Comparison of ENCODE assay signal across 1 cellular context in the genomic region with DNA sequence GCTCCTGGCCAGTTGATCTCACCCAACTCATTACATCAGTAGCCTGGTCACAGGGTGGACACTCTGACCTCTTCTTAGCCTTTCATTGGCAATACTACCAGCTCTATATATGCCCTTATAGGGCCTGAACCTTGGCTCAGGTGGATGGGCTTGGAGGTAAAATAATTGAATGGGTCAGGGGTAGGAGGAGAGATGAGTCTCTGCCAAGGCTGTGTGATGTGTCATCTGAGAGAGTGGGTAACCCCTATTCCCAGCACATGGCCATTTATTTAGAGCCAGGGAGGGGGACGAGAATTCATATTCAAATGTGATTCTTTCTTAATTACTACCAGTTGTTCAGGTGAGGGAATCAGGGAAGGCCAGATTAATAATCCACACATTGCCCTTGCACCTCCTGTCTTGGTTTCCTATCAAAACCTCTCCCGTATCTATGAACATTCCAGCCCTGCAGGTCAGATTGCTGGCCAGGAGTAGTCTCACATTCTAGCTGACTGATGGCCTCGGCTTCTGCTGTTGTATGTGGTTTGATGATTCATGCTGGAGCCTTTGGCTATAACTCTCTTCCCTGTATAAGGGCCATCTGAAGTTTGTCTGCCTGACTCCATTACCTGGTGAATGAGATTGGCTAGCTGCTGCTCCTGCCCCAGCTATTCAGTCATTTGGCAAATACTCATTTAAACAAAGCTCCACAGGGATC.
TF ChIP-seq lines count a peak whose summit lies in the region.

No MANE protein-coding gene starts in this region.

TF ChIP-seq in A549, 52 proteins besides CTCF, POLR2A, EP300 and RAD21:
- TF ChIP-seq RFX5 (IDR thresholded peaks at IDR 0.05) (no peak), KDM1A (IDR thresholded peaks at IDR 0.05; ENCODE audit: low read depth) (no peak), MYC (IDR thresholded peaks at IDR 0.05; ENCODE audit: borderline replicate concordance, low read length) (no peak), BHLHE40 (IDR thresholded peaks at IDR 0.05; ENCODE audit: low read depth, low read length) (no peak), MAZ (IDR thresholded peaks at IDR 0.05; ENCODE audit: borderline replicate concordance, low read depth, low read length) (no peak), HOXB13 (CRISPR knock-in tag; IDR thresholded peaks at IDR 0.05; ENCODE audit: low read depth) (no peak), RCOR1 (IDR thresholded peaks at IDR 0.05; ENCODE audit: low read depth, low read length) (no peak), CBX8 (IDR thresholded peaks at IDR 0.05) (no peak), ESRRA (IDR thresholded peaks at IDR 0.05; ENCODE audit: borderline replicate concordance, low read length) (no peak), NPAS2 (CRISPR knock-in tag; IDR thresholded peaks at IDR 0.05; ENCODE audit: borderline replicate concordance) (no peak), HOXB5 (CRISPR knock-in tag; IDR thresholded peaks at IDR 0.05) (no peak), EHF (CRISPR knock-in tag; IDR thresholded peaks at IDR 0.05) (no peak)
- TF ChIP-seq, protein P1, sequence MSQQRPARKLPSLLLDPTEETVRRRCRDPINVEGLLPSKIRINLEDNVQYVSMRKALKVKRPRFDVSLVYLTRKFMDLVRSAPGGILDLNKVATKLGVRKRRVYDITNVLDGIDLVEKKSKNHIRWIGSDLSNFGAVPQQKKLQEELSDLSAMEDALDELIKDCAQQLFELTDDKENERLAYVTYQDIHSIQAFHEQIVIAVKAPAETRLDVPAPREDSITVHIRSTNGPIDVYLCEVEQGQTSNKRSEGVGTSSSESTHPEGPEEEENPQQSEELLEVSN (IDR thresholded peaks at IDR 0.05; ENCODE audit: borderline replicate concordance, low read depth) = no peak
TF ChIP-seq in A549: peak in this region for 0.
